Comparison of ENCODE assay signal across 20 cellular contexts in genomic region chr1:237570530-237570929, GRCh38.
DNase-seq lines count a peak whose midpoint lies in the region; ATAC-seq, FAIRE-seq and TF ChIP-seq lines count a peak whose summit lies in the region.
"Had no signal": no experiment of that assay in that cellular context is flagged by ENCODE, and none has a peak within 500 bp of the region (broad histone marks: within the 10 kb centered on the region; RNA-seq: fewer than 3 reads in every experiment).

No MANE protein-coding gene starts in this region.

- in situ Hi-C loops in SK-MEL-5 (cut with HindIII; ENCODE audit: low pct_unique_long_range_greater_than_20kb, low sequenced_read_pairs) = no loop called here

- H3K9ac ChIP-seq in kidney (ENCODE audit: low read length in 2 of 2) = no peak overlapping the region
- H3K9ac ChIP-seq: BLaER1 had no signal

- no peak for FAIRE-seq in kidney (lab: Jason Lieb, UNC)

- H3K9me3 Mint-ChIP-seq in mesothelial cell of epicardium = peaks cover 15% of the 10 kb centered on the region
- H3K9me3 Mint-ChIP-seq: activated CD4-positive, alpha-beta memory T cell treated with anti-CD3 and anti-CD28 coated beads, Interleukin-2, amount 10 ng/mL, durations not matched to agents 7 days and 5 days had no signal

- peak; percentile 6 for DNase-seq in SK-MEL-5 (ENCODE audit: low read depth, low spot score)
- DNase-seq in mesothelial cell of epicardium (ENCODE audit: low spot score in 2 of 2, unreplicated experiment in 2 of 2) = no peak
- DNase-seq in NCI-H1417 (lab: John Stamatoyannopoulos, UW) = no peak
- DNase-seq in testis = no peak
- DNase-seq in kidney = no peak
- DNase-seq: activated CD4-positive, alpha-beta memory T cell treated with anti-CD3 and anti-CD28 coated beads, Interleukin-2, amount 10 ng/mL, durations not matched to agents 7 days and 5 days; central memory CD4-positive, alpha-beta T cell; DMS79; effector CD8-positive, alpha-beta T cell; HCEC 1CT; KG1; naive thymus-derived CD4-positive, alpha-beta T cell; NCI-H146; NCI-H510A; substantia nigra had no signal

- no peak overlapping the region for H3K4me3 Mint-ChIP-seq in mesothelial cell of epicardium
- H3K4me3 Mint-ChIP-seq: activated CD4-positive, alpha-beta memory T cell treated with anti-CD3 and anti-CD28 coated beads, Interleukin-2, amount 10 ng/mL, durations not matched to agents 7 days and 5 days; activated T-helper 1 cell treated with anti-CD3 and anti-CD28 coated beads, Interleukin-12 subunit alpha, Interleukin-12 subunit beta, Interleukin-2, Interleukin-4 antibody, amounts not matched to agents 30 ng/mL and 10 ng/mL and 1 ng/mL, durations not matched to agents 14 hours and 24 hours and 36 hours; naive thymus-derived CD4-positive, alpha-beta T cell had no signal

- H3K27me3 ChIP-seq in testis = no peaks in the 10 kb centered on the region
- H3K27me3 ChIP-seq: BLaER1 had no signal

- H3K36me3 ChIP-seq in testis (ENCODE audit: low read depth, missing control alignments) (no peaks in the 10 kb centered on the region), kidney (ENCODE audit: control insufficient read depth in 1 of 2, insufficient read depth in 2 of 2, low read length in 2 of 2) (no peaks in the 10 kb centered on the region)
- H3K36me3 ChIP-seq: BLaER1 had no signal

- no peak overlapping the region for H3K27ac Mint-ChIP-seq in mesothelial cell of epicardium
- H3K27ac Mint-ChIP-seq: activated CD4-positive, alpha-beta memory T cell treated with anti-CD3 and anti-CD28 coated beads, Interleukin-2, amount 10 ng/mL, durations not matched to agents 7 days and 5 days; activated T-helper 1 cell treated with anti-CD3 and anti-CD28 coated beads, Interleukin-12 subunit alpha, Interleukin-12 subunit beta, Interleukin-2, Interleukin-4 antibody, amounts not matched to agents 30 ng/mL and 10 ng/mL and 1 ng/mL, durations not matched to agents 14 hours and 24 hours and 36 hours; naive thymus-derived CD4-positive, alpha-beta T cell had no signal

- H3K4me1 ChIP-seq in testis (no peaks in the 10 kb centered on the region), kidney (ENCODE audit: control insufficient read depth in 1 of 2, insufficient read depth in 1 of 2, low read depth in 1 of 2, low read length in 2 of 2) (no peaks in the 10 kb centered on the region)

- H3K27me3 Mint-ChIP-seq in mesothelial cell of epicardium (ENCODE audit: low read depth) = no peaks in the 10 kb centered on the region
- H3K27me3 Mint-ChIP-seq: activated CD4-positive, alpha-beta memory T cell treated with anti-CD3 and anti-CD28 coated beads, Interleukin-2, amount 10 ng/mL, durations not matched to agents 7 days and 5 days had no signal

- H3K27ac ChIP-seq in testis = no peak overlapping the region
- no peak overlapping the region for H3K27ac ChIP-seq in kidney (ENCODE audit: low read depth in 2 of 2, low read length in 2 of 2)
- H3K27ac ChIP-seq: BLaER1 had no signal

- 88 to 92% methylated on average over 4 to 5 of the region's 5 CpGs for WGBS in testis, 2 donors

- TF ChIP-seq CTCF in GM12874 (IDR thresholded peaks at IDR 0.05; ENCODE audit: insufficient read depth, low read depth, low read length) (peak; percentile 11; the same call in 1 of the 2 replicates), mesothelial cell of epicardium (IDR thresholded peaks at IDR 0.05; ENCODE audit: unreplicated experiment) (peak; percentile 28), testis (IDR thresholded peaks at IDR 0.05) (no peak), kidney (IDR thresholded peaks at IDR 0.05; ENCODE audit: borderline replicate concordance, extremely low read depth, insufficient read depth) (no peak)

- no peak overlapping the region for H3K4me3 ChIP-seq in testis
- H3K4me3 ChIP-seq in kidney (ENCODE audit: low read length in 2 of 2) = no peak overlapping the region
- H3K4me3 ChIP-seq: BLaER1, lung had no signal

- H3K36me3 Mint-ChIP-seq in mesothelial cell of epicardium = peaks cover 3% of the 10 kb centered on the region
- H3K36me3 Mint-ChIP-seq: naive thymus-derived CD4-positive, alpha-beta T cell had no signal

- H3K9me3 ChIP-seq in testis (no peaks in the 10 kb centered on the region), kidney (ENCODE audit: control insufficient read depth in 1 of 2, low read length in 2 of 2) (peaks cover 0 to 1% of the 10 kb centered on the region in 2 donors)

- ATAC-seq in HG02798 (IDR thresholded peaks at IDR 0.05; ENCODE audit: poor library complexity, unreplicated experiment) = peak; percentile 53
- ATAC-seq: naive thymus-derived CD4-positive, alpha-beta T cell had no signal

- no peaks in the 10 kb centered on the region for H3K4me1 Mint-ChIP-seq in mesothelial cell of epicardium
- H3K4me1 Mint-ChIP-seq: activated CD4-positive, alpha-beta memory T cell treated with anti-CD3 and anti-CD28 coated beads, Interleukin-2, amount 10 ng/mL, durations not matched to agents 7 days and 5 days; naive thymus-derived CD4-positive, alpha-beta T cell had no signal

- intact Hi-C loops in testis (cut with DNase I; ENCODE audit: low total_unique reads) (no loop called here), kidney (cut with DNase I) (no loop called here)

- no peak for TF ChIP-seq POLR2A in testis (IDR thresholded peaks at IDR 0.05)

Comparison
In these comparisons a context has a peak if more than half of its experiments do, and no peak if none do; other contexts are left out.
1. CTCF ChIP-seq: peak in GM12874 (single experiment) and mesothelial cell of epicardium (single experiment); none in testis (0 of 3) and kidney (single experiment).